ENCODE assay signal across 1 cellular context in genomic region chr17:17682293-17682736, GRCh38.
A peak's percentile ranks its signal among the peaks of the same experiment; 100 is the strongest.
TF ChIP-seq lines count a peak whose summit lies in the region.

No MANE protein-coding gene starts in this region.

TF ChIP-seq in HepG2, 621 proteins besides CTCF, POLR2A, EP300 and RAD21 (continued from another document and continues in another):
- peak; percentile 16; the same call in 1 of the 2 replicates for TF ChIP-seq ARID4A (CRISPR knock-in tag; IDR thresholded peaks at IDR 0.05; ENCODE audit: borderline replicate concordance)
- TF ChIP-seq ZNF142 (CRISPR knock-in tag; IDR thresholded peaks at IDR 0.05): peak; percentile 57; the same call in 1 of the 2 replicates
- TF ChIP-seq ZFP91 (CRISPR knock-in tag; IDR thresholded peaks at IDR 0.05; ENCODE audit: borderline replicate concordance): peak; percentile 22; the same call in 1 of the 2 replicates
- TF ChIP-seq CCAR2 (optimal IDR thresholded peaks at IDR 0.05; ENCODE audit: low read depth, low read length): no peak
- 0 out of 2 replicates have a peak, but pooled peaks have one; percentile 76 for TF ChIP-seq ZFP82 (CRISPR knock-in tag; IDR thresholded peaks at IDR 0.05; ENCODE audit: borderline replicate concordance)
- TF ChIP-seq ATF7-NPFF (CRISPR knock-in tag; IDR thresholded peaks at IDR 0.05; ENCODE audit: low read depth): 0 out of 2 replicates have a peak, but pooled peaks have one; percentile 34
- no peak for TF ChIP-seq TRIM24 (CRISPR knock-in tag; IDR thresholded peaks at IDR 0.05)
- no peak for TF ChIP-seq NR2F1 (CRISPR knock-in tag; IDR thresholded peaks at IDR 0.05)
- TF ChIP-seq CHD4 (IDR thresholded peaks at IDR 0.05; ENCODE audit: borderline replicate concordance, low read length): no peak
- TF ChIP-seq BRD4 (CRISPR knock-in tag; IDR thresholded peaks at IDR 0.05): peak; percentile 48; the same call in 1 of the 2 replicates
- 0 out of 2 replicates have a peak, but pooled peaks have one; percentile 43 for TF ChIP-seq HBP1 (CRISPR knock-in tag; IDR thresholded peaks at IDR 0.05; ENCODE audit: low read depth)
- 0 out of 2 replicates have a peak, but pooled peaks have one; percentile 30 for TF ChIP-seq ZBTB7B (CRISPR knock-in tag; IDR thresholded peaks at IDR 0.05)
- TF ChIP-seq ZBTB25 (CRISPR knock-in tag; IDR thresholded peaks at IDR 0.05): no peak
- TF ChIP-seq POLR2G (IDR thresholded peaks at IDR 0.05; ENCODE audit: low read depth, low read length): 0 out of 2 replicates have a peak, but pooled peaks have one; percentile 20
- no peak for TF ChIP-seq FOXA3 (CRISPR knock-in tag; IDR thresholded peaks at IDR 0.05)
- peak; percentile 13; the same call in 1 of the 2 replicates for TF ChIP-seq MYC (CRISPR knock-in tag; IDR thresholded peaks at IDR 0.05; ENCODE audit: borderline replicate concordance)
- no peak for TF ChIP-seq RCOR2 (CRISPR knock-in tag; IDR thresholded peaks at IDR 0.05)
- no peak for TF ChIP-seq ZSCAN29 (CRISPR knock-in tag; conservative IDR thresholded peaks at IDR 0.05)
- TF ChIP-seq ZNF883 (CRISPR knock-in tag; IDR thresholded peaks at IDR 0.05; ENCODE audit: not compliant biosample characterization): no peak
- no peak for TF ChIP-seq SRSF4 (IDR thresholded peaks at IDR 0.05; ENCODE audit: low read depth, low read length, poor library complexity, severe bottlenecking)
- no peak for TF ChIP-seq NFIC (IDR thresholded peaks at IDR 0.05; ENCODE audit: low read length)
- peak; percentile 6; the same call in 1 of the 2 replicates for TF ChIP-seq ZNF740 (CRISPR knock-in tag; IDR thresholded peaks at IDR 0.05)
- peak; percentile 84 for TF ChIP-seq ATF7 (IDR thresholded peaks at IDR 0.05)
- TF ChIP-seq ATF7 (CRISPR knock-in tag; IDR thresholded peaks at IDR 0.05): no peak
- peak; percentile 24; the same call in 1 of the 2 replicates for TF ChIP-seq SMYD3 (CRISPR knock-in tag; IDR thresholded peaks at IDR 0.05)
- TF ChIP-seq DNMT3B (CRISPR knock-in tag; conservative IDR thresholded peaks at IDR 0.05): no peak
- TF ChIP-seq ZNF839 (CRISPR knock-in tag; IDR thresholded peaks at IDR 0.05; ENCODE audit: borderline replicate concordance): no peak
- TF ChIP-seq ZNF563 (CRISPR knock-in tag; IDR thresholded peaks at IDR 0.05): no peak; the same call in 1 of the 2 replicates
- TF ChIP-seq ZNF790 (CRISPR knock-in tag; IDR thresholded peaks at IDR 0.05; ENCODE audit: borderline replicate concordance): no peak
- TF ChIP-seq ARNT (IDR thresholded peaks at IDR 0.05): no peak
- no peak for TF ChIP-seq ZSCAN21 (CRISPR knock-in tag; IDR thresholded peaks at IDR 0.05; ENCODE audit: borderline replicate concordance)
- no peak for TF ChIP-seq SNAPC4 (CRISPR knock-in tag; IDR thresholded peaks at IDR 0.05)
- TF ChIP-seq ZNF18 (CRISPR knock-in tag; IDR thresholded peaks at IDR 0.05; ENCODE audit: insufficient replicate concordance): no peak
- TF ChIP-seq HDAC1 (CRISPR knock-in tag; IDR thresholded peaks at IDR 0.05): peak; percentile 74
- TF ChIP-seq THAP11 (CRISPR knock-in tag; IDR thresholded peaks at IDR 0.05): peak; percentile 19; the same call in 1 of the 2 replicates
- no peak for TF ChIP-seq POGZ (CRISPR knock-in tag; IDR thresholded peaks at IDR 0.05)
- TF ChIP-seq ZFAT (CRISPR knock-in tag; conservative IDR thresholded peaks at IDR 0.05): 0 out of 2 replicates have a peak, but pooled peaks have one; percentile 41
- TF ChIP-seq MAFF (IDR thresholded peaks at IDR 0.05; ENCODE audit: low read depth, low read length): no peak
- TF ChIP-seq ZNF138 (CRISPR knock-in tag; IDR thresholded peaks at IDR 0.05; ENCODE audit: low read depth): no peak
- peak; percentile 7; the same call in 1 of the 2 replicates for TF ChIP-seq NCOA2 (CRISPR knock-in tag; IDR thresholded peaks at IDR 0.05)
